In genomic region chr20:38452880-38453624, GRCh38 we compare ENCODE assay signal across 1 cellular context.
TF ChIP-seq lines count a peak whose summit lies in the region.

No MANE protein-coding gene starts in this region.

TF ChIP-seq in K562, 482 proteins besides CTCF, POLR2A, EP300 and RAD21 (continued from another document and continues in another):
- TF ChIP-seq ZNF444 (CRISPR knock-in tag; IDR thresholded peaks at IDR 0.05) = no peak
- TF ChIP-seq ZNF592 (IDR thresholded peaks at IDR 0.05) = peak; percentile 65; the same call in 1 of the 2 replicates
- no peak for TF ChIP-seq KDM5B (IDR thresholded peaks at IDR 0.05; ENCODE audit: insufficient replicate concordance, low read depth, low read length)
- TF ChIP-seq KDM2B (CRISPR knock-in tag; IDR thresholded peaks at IDR 0.05) = no peak
- TF ChIP-seq HNRNPK (IDR thresholded peaks at IDR 0.05; ENCODE audit: low read depth, low read length, poor library complexity, severe bottlenecking) = no peak
- no peak for TF ChIP-seq ZBTB43 (CRISPR knock-in tag; IDR thresholded peaks at IDR 0.05)
- TF ChIP-seq XRCC3 (IDR thresholded peaks at IDR 0.05) = no peak
- TF ChIP-seq DIDO1 (tag; IDR thresholded peaks at IDR 0.05; ENCODE audit: low read depth) = no peak
- no peak for TF ChIP-seq KDM4B (IDR thresholded peaks at IDR 0.05; ENCODE audit: borderline replicate concordance in 2 of 2, low read depth in 1 of 2)
- TF ChIP-seq SIRT6 (IDR thresholded peaks at IDR 0.05; ENCODE audit: low read depth, low read length) = no peak
- TF ChIP-seq ZEB2 (IDR thresholded peaks at IDR 0.05) = no peak
- TF ChIP-seq RBM15 (IDR thresholded peaks at IDR 0.05; ENCODE audit: insufficient read depth, low read length) = no peak
- no peak for TF ChIP-seq ILF3 (IDR thresholded peaks at IDR 0.05; ENCODE audit: borderline replicate concordance)
- peak; percentile 57 for TF ChIP-seq FOXM1 (IDR thresholded peaks at IDR 0.05; ENCODE audit: low read depth)
- TF ChIP-seq FOXM1 (CRISPR knock-in tag; IDR thresholded peaks at IDR 0.05; ENCODE audit: low read depth) = no peak
- TF ChIP-seq ZNF175 (CRISPR knock-in tag; IDR thresholded peaks at IDR 0.05; ENCODE audit: low read depth) = peak; percentile 50; the same call in 1 of the 2 replicates
- no peak for TF ChIP-seq ETV6 (IDR thresholded peaks at IDR 0.05; ENCODE audit: borderline replicate concordance in 1 of 2, low read depth in 2 of 2, low read length in 1 of 2)
- TF ChIP-seq ETV6 (CRISPR knock-in tag; IDR thresholded peaks at IDR 0.05; ENCODE audit: borderline replicate concordance) = no peak
- TF ChIP-seq MYNN (IDR thresholded peaks at IDR 0.05) = 0 out of 2 replicates have a peak, but pooled peaks have one; percentile 39
- TF ChIP-seq MYNN (CRISPR knock-in tag; IDR thresholded peaks at IDR 0.05) = no peak
- TF ChIP-seq ETV1 (tag; conservative IDR thresholded peaks at IDR 0.05; ENCODE audit: low read depth) = no peak
- no peak for TF ChIP-seq RERE (CRISPR knock-in tag; IDR thresholded peaks at IDR 0.05; ENCODE audit: borderline replicate concordance)
- no peak for TF ChIP-seq POU5F1 (IDR thresholded peaks at IDR 0.05; ENCODE audit: borderline replicate concordance, low read depth, low read length, partially characterized antibody)
- no peak for TF ChIP-seq CBX8 (IDR thresholded peaks at IDR 0.05; ENCODE audit: borderline replicate concordance, extremely low read depth, low read depth, low read length, poor library complexity, severe bottlenecking)
- no peak for TF ChIP-seq EWSR1 (IDR thresholded peaks at IDR 0.05; ENCODE audit: borderline replicate concordance, low read depth, partially characterized antibody)
- no peak for TF ChIP-seq KLF6 (CRISPR knock-in tag; IDR thresholded peaks at IDR 0.05; ENCODE audit: borderline replicate concordance)
- TF ChIP-seq CHD7 (IDR thresholded peaks at IDR 0.05; ENCODE audit: low read depth, low read length) = no peak
- no peak for TF ChIP-seq SP2 (IDR thresholded peaks at IDR 0.05; ENCODE audit: extremely low read depth, low read depth, low read length, poor library complexity, severe bottlenecking)
- no peak for TF ChIP-seq ZNF174 (CRISPR knock-in tag; IDR thresholded peaks at IDR 0.05)
- TF ChIP-seq FUS (optimal IDR thresholded peaks at IDR 0.05; ENCODE audit: low read depth, low read length) = no peak
- no peak for TF ChIP-seq PHB2 (IDR thresholded peaks at IDR 0.05; ENCODE audit: low read depth)
- peak; percentile 94 for TF ChIP-seq HDGF (IDR thresholded peaks at IDR 0.05)
- no peak for TF ChIP-seq CCNT2 (IDR thresholded peaks at IDR 0.05; ENCODE audit: borderline replicate concordance, extremely low read depth, insufficient read length, low read depth, low read length)
- TF ChIP-seq ZNF717 (CRISPR knock-in tag; IDR thresholded peaks at IDR 0.05) = no peak
- TF ChIP-seq PURB (CRISPR knock-in tag; IDR thresholded peaks at IDR 0.05; ENCODE audit: low read depth) = no peak
- TF ChIP-seq USF2 (CRISPR knock-in tag; IDR thresholded peaks at IDR 0.05) = no peak
